8 cellular contexts compared by ENCODE assay signal in genomic region chr16:72876221-72876620, GRCh38.
A peak's percentile ranks its signal among the peaks of the same experiment; 100 is the strongest.
DNase-seq lines count a peak whose midpoint lies in the region; ATAC-seq and TF ChIP-seq lines count a peak whose summit lies in the region.

No MANE protein-coding gene starts in this region.

- H3K4ac ChIP-seq in trophoblast cell (ENCODE audit: low read depth, low read length) = peak overlapping the region; percentile 58

- peaks cover 20% of the 10 kb centered on the region for H3K79me1 ChIP-seq in trophoblast cell (ENCODE audit: low read length)

- no peak overlapping the region for H2AFZ ChIP-seq in trophoblast cell (ENCODE audit: insufficient read depth, low read length, poor library complexity)

- no peaks in the 10 kb centered on the region for H3K27me3 ChIP-seq in trophoblast cell (ENCODE audit: insufficient read depth, low read length)

- H3K27ac ChIP-seq in trophoblast cell (ENCODE audit: low read depth, low read length) = no peak overlapping the region

- peak overlapping the region; percentile 79 for H3K18ac ChIP-seq in trophoblast cell (ENCODE audit: low read length)

- H3K36me3 ChIP-seq in trophoblast cell (ENCODE audit: control insufficient read depth in 1 of 2, insufficient read depth in 2 of 2, low read length in 2 of 2) = peaks cover 0 to 1% of the 10 kb centered on the region in 2 experiments

- peak overlapping the region; percentile 50 for H3K14ac ChIP-seq in trophoblast cell (ENCODE audit: low read length)

- no peak overlapping the region for H4K91ac ChIP-seq in trophoblast cell (ENCODE audit: low read depth, low read length)

- no peak overlapping the region for H3K4me2 ChIP-seq in trophoblast cell (ENCODE audit: low read length)

- H2BK120ac ChIP-seq in trophoblast cell (ENCODE audit: insufficient read depth, low read length, poor library complexity) = peak overlapping the region; percentile 44

- H2BK12ac ChIP-seq in trophoblast cell (ENCODE audit: low read length) = peak overlapping the region; percentile 60

- no peak overlapping the region for H3K4me3 ChIP-seq in choroid plexus epithelial cell (ENCODE audit: low read depth, low read length)
- no peak overlapping the region for H3K4me3 ChIP-seq in trophoblast cell (ENCODE audit: low read depth, low read length)

- H2BK5ac ChIP-seq in trophoblast cell (ENCODE audit: low read depth, low read length, poor library complexity) = no peak overlapping the region

- H3K9ac ChIP-seq in trophoblast cell (ENCODE audit: low read length) = no peak overlapping the region

- H3K9me3 ChIP-seq in trophoblast cell (ENCODE audit: insufficient read depth, low read depth, low read length) = no peaks in the 10 kb centered on the region

- no CpG with 5 or more reads among the region's 8 CpGs for WGBS in trophoblast cell (ENCODE audit: extremely low coverage, insufficient coverage, insufficient read length)

- no peak overlapping the region for H3K23ac ChIP-seq in trophoblast cell (ENCODE audit: low read length)

- no peak for ATAC-seq in HG03159 (IDR thresholded peaks at IDR 0.05; ENCODE audit: unreplicated experiment)
- ATAC-seq in GM18861 (IDR thresholded peaks at IDR 0.05; ENCODE audit: unreplicated experiment) = no peak

- no peak overlapping the region for H2AK5ac ChIP-seq in trophoblast cell (ENCODE audit: low read length)

- peaks cover 30 to 32% of the 10 kb centered on the region in 2 experiments for H3K4me1 ChIP-seq in trophoblast cell (ENCODE audit: control insufficient read depth in 1 of 2, insufficient read depth in 2 of 2, low read length in 2 of 2)

- no peak overlapping the region for H4K8ac ChIP-seq in trophoblast cell (ENCODE audit: low read depth, low read length)

- peak; percentile 78 for DNase-seq in GDM1 (lab: John Stamatoyannopoulos, UW)
- peak; percentile 40 for DNase-seq in HS-27A (ENCODE audit: low read depth)
- peak; percentile 95 for DNase-seq in choroid plexus epithelial cell (ENCODE audit: low read depth)
- no peak for DNase-seq in trophoblast cell
- no peak for DNase-seq in NCI-H1092 treated with DMSO at 0.1 percent for 48 hours (lab: John Stamatoyannopoulos, UW)
- DNase-seq in stimulated activated CD4-positive, alpha-beta T cell treated with anti-CD3 and anti-CD28 coated beads, Interleukin-1b, Interleukin-23, amount 100 ng/mL, for 48 hours = no peak

- no peaks in the 10 kb centered on the region for H3K79me2 ChIP-seq in trophoblast cell (ENCODE audit: control insufficient read depth, insufficient read depth, low read length, poor library complexity)

- H4K12ac ChIP-seq in trophoblast cell (ENCODE audit: low read depth, low read length) = no peak overlapping the region

- TF ChIP-seq CTCF in choroid plexus epithelial cell (conservative IDR thresholded peaks at IDR 0.05; ENCODE audit: low read depth, low read length) = no peak

Comparison
In these comparisons a context has a peak if more than half of its experiments do, and no peak if none do; other contexts are left out.
1. DNase-seq: peak in GDM1 (single experiment), HS-27A (single experiment) and choroid plexus epithelial cell (single experiment); none in trophoblast cell (0 of 2), NCI-H1092 treated with DMSO at 0.1 percent for 48 hours (single experiment) and stimulated activated CD4-positive, alpha-beta T cell treated with anti-CD3 and anti-CD28 coated beads, Interleukin-1b, Interleukin-23, amount 100 ng/mL, for 48 hours (single experiment).